Comparison of ENCODE assay signal across 32 cellular contexts in the genomic region with DNA sequence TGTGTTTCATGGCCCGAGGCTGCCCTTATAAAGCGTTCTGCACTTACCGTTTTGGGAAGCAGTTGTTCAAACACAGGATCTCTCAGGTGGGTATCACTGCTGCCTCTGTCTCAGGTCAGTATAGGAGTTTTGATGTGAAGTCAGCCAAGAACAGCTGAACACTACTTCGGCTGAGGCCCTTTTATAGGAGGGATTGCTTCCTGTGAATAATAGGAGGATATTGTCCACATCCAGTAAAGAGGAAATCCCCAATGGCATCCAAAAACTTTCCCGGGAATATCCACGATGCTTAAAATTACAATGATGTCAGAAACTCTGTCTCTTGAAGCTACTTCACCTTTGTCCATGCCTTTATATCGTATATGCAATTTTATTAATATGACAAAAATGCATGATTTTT. TPM values are rescaled to one million over a fixed set of nuclear protein-coding genes. Genes with fewer than 3 reads are reported as not detected.
"Had no signal": no experiment of that assay in that cellular context is flagged by ENCODE, and none has a peak within 500 bp of the region (broad histone marks: within the 10 kb centered on the region; RNA-seq: fewer than 3 reads in every experiment).

A gene with protein sequence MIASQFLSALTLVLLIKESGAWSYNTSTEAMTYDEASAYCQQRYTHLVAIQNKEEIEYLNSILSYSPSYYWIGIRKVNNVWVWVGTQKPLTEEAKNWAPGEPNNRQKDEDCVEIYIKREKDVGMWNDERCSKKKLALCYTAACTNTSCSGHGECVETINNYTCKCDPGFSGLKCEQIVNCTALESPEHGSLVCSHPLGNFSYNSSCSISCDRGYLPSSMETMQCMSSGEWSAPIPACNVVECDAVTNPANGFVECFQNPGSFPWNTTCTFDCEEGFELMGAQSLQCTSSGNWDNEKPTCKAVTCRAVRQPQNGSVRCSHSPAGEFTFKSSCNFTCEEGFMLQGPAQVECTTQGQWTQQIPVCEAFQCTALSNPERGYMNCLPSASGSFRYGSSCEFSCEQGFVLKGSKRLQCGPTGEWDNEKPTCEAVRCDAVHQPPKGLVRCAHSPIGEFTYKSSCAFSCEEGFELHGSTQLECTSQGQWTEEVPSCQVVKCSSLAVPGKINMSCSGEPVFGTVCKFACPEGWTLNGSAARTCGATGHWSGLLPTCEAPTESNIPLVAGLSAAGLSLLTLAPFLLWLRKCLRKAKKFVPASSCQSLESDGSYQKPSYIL (minus strand): TSS at position 156 of the 400 bp plus-strand sequence. CDS start 467 bp downstream, outside the sequence.

- ATAC-seq: activated CD8-positive, alpha-beta T cell treated with anti-CD3 and anti-CD28 coated beads for 36 hours; Panc1 had no signal

- H3K27ac ChIP-seq: ascending aorta, breast epithelium, SJCRH30, SK-N-MC had no signal

- DNase-seq: activated CD4-positive, alpha-beta T cell treated with anti-CD3 and anti-CD28 coated beads, Interleukin-2, amount 10 ng/mL, durations not matched to agents 24 days and 14 days; activated CD4-positive, alpha-beta T cell treated with anti-CD3 and anti-CD28 coated beads, Interleukin-2, amount 50 U/mL, for 4 hours; activated CD8-positive, alpha-beta T cell treated with anti-CD3 and anti-CD28 coated beads for 36 hours; activated gamma-delta T cell; activated naive CD4-positive, alpha-beta T cell treated with Interleukin-2 at 50 U/mL for 16 hours; activated naive CD8-positive, alpha-beta T cell treated with anti-CD3 and anti-CD28 coated beads, Interleukin-2, amount 10 ng/mL, durations not matched to agents 7 days and 5 days; activated T-cell treated with anti-CD3 and anti-CD28 coated beads, Interleukin-2, amount 50 U/mL, for 24 hours; amygdala; caudate nucleus; Kasumi-1; KG1; MG63; NCI-H1092; NCI-H1436 treated with DMSO at 0.1 percent for 48 hours; NCI-H1694 treated with DMSO at 0.1 percent for 48 hours; NCI-H2029 treated with DMSO at 0.1 percent for 48 hours; NCI-H2171 treated with DMSO at 0.1 percent for 48 hours; NCI-H2227 treated with DMSO at 0.1 percent for 48 hours; NCI-H446; NCI-H510A treated with DMSO at 0.1 percent for 48 hours; SHP77; SJCRH30; T1000 had no signal

- H3K27me3 ChIP-seq: ascending aorta, breast epithelium, MG63, SJCRH30 had no signal

- H3K9me3 ChIP-seq: ascending aorta, breast epithelium, MG63, SJCRH30 had no signal

- H3K4me1 ChIP-seq: ascending aorta, breast epithelium, SJCRH30 had no signal

- H3K4me3 ChIP-seq: ascending aorta, breast epithelium, MG63, SJCRH30, SK-N-MC had no signal

- H3K36me3 ChIP-seq: ascending aorta, breast epithelium, MG63, SJCRH30 had no signal

RNA-seq across cellular contexts. Expression of the gene that starts here (rescaled TPM):
- total RNA-seq: activated CD4-positive, alpha-beta T cell treated with anti-CD3 and anti-CD28 coated beads, Interleukin-2, amount 10 ng/mL, durations not matched to agents 24 days and 14 days; activated CD8-positive, alpha-beta memory T cell treated with anti-CD3 and anti-CD28 coated beads for 36 hours; activated CD8-positive, alpha-beta T cell treated with anti-CD3 and anti-CD28 coated beads for 36 hours; activated naive CD8-positive, alpha-beta T cell treated with anti-CD3 and anti-CD28 coated beads, Interleukin-2, amount 10 ng/mL, durations not matched to agents 7 days and 5 days; activated T-helper 2 cell treated with anti-CD3 and anti-CD28 coated beads, Interferon-gamma antibody, Interleukin-2, Interleukin-4, amounts not matched to agents 10 μg/mL and 5 μg/mL and 100 μg/mL, durations not matched to agents 14 hours and 24 hours and 36 hours; RPMI7951; SJCRH30; T-helper 1 cell treated with Interleukin-12 subunit alpha and Interleukin-12 subunit beta and Interleukin-4 antibody, amounts not matched to agents 30 ng/mL and 1 ng/mL, for 36 hours; T-helper 2 cell treated with Interferon-gamma antibody and Interleukin-4, amounts not matched to agents 100 ng/mL and 5 ng/mL, for 36 hours had no signal
